Comparison of ENCODE assay signal across 21 cellular contexts in the genomic region with DNA sequence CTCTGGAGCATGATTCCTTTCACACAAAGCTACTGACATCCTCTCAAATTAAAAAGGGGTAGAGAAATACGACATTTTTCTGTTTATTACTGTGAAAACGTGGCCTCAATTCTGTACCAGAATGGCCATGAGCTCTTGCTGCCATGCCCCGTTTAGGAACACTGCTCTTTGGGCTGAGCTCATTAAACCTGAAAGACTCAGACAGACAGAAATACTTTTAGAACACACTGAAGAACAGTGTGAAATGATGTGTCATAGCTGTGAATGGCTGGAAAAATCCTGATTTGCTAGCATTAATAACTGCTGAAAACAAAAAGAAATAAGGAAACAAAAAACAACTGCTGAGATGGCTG. TPM values are rescaled to one million over a fixed set of nuclear protein-coding genes. Genes with fewer than 3 reads are reported as not detected.
DNase-seq lines count a peak whose midpoint lies in the region; ATAC-seq, FAIRE-seq and TF ChIP-seq lines count a peak whose summit lies in the region.
"Had no signal": no experiment of that assay in that cellular context is flagged by ENCODE, and none has a peak within 500 bp of the region (broad histone marks: within the 10 kb centered on the region; RNA-seq: fewer than 3 reads in every experiment).

No MANE protein-coding gene starts in this region.

- no peak overlapping the region for H3K23ac ChIP-seq in mesendoderm (ENCODE audit: low read length)

- H3K4me2 ChIP-seq in A549 (peak overlapping the region; percentile 74), Loucy (ENCODE audit: low read depth, low read length, poor library complexity, severe bottlenecking) (no peak overlapping the region), mesendoderm (ENCODE audit: low read length) (no peak overlapping the region)
- H3K4me2 ChIP-seq: BLaER1 treated with 17β-estradiol and CSF1 and Interleukin-3, amounts not matched to agents 10 nM and 100 nM had no signal

- H2BK120ac ChIP-seq in mesendoderm (ENCODE audit: low read depth, low read length), result no peak overlapping the region

- H3K4me1 ChIP-seq in A549, result peaks cover 7% of the 10 kb centered on the region
- H3K4me1 ChIP-seq in Loucy (ENCODE audit: insufficient read depth, low read length, poor library complexity, severe bottlenecking), result no peaks in the 10 kb centered on the region
- H3K4me1 ChIP-seq in mesendoderm (ENCODE audit: control insufficient read depth, low read depth, low read length), result no peaks in the 10 kb centered on the region
- H3K4me1 ChIP-seq: BLaER1 treated with 17β-estradiol and CSF1 and Interleukin-3, amounts not matched to agents 10 nM and 100 nM; Peyer's patch had no signal

- no peak overlapping the region for H4K8ac ChIP-seq in mesendoderm (ENCODE audit: low read depth, low read length)

- peak overlapping the region; percentile 85 for H2BK15ac ChIP-seq in mesendoderm (replicated peaks; ENCODE audit: low read depth)

- FAIRE-seq in A549 (lab: Jason Lieb, UNC), result no peak
- no peak for FAIRE-seq in bronchial epithelial cell (lab: Jason Lieb, UNC)
- FAIRE-seq: G401.6 had no signal

- ATAC-seq in A549 (peak; percentile 62 to 63), HG03521 (IDR thresholded peaks at IDR 0.05; ENCODE audit: unreplicated experiment) (no peak)
- ATAC-seq: Right ventricle myocardium inferior had no signal

- POLR2A ChIA-PET in A549 (lab: Yijun Ruan, JAX), result interaction anchor here (1.0 to 1.1 kb wide), 2 partner anchors 32 to 50 kb away, joined by 3 to 10 read pairs; partner anchors contain the start of genes FZD4 and TMEM135

- H3K79me2 ChIP-seq in Loucy (ENCODE audit: insufficient read depth, low read length) (no peaks in the 10 kb centered on the region), mesendoderm (ENCODE audit: control insufficient read depth, insufficient read depth, low read length) (no peaks in the 10 kb centered on the region)

- 14% methylated on average over 3 of the region's 3 CpGs for WGBS in A549 (ENCODE audit: missing lambda C conversion rate)
- WGBS in mesendoderm (ENCODE audit: extremely low coverage, insufficient coverage, low lambda C conversion rate), result no CpG with 5 or more reads among the region's 3 CpGs

- H3K56ac ChIP-seq in mesendoderm (ENCODE audit: low read length), result no peak overlapping the region

- H3K4me3 ChIP-seq in A549 (peak overlapping the region; percentile 38), Loucy (ENCODE audit: low read length, poor library complexity, severe bottlenecking) (no peak overlapping the region), bronchial epithelial cell (ENCODE audit: low read depth, low read length) (no peak overlapping the region), mesendoderm (ENCODE audit: low read length) (no peak overlapping the region)
- H3K4me3 ChIP-seq: BLaER1 treated with 17β-estradiol and CSF1 and Interleukin-3, amounts not matched to agents 10 nM and 100 nM; Peyer's patch had no signal

- TF ChIP-seq CTCF in A549 (IDR thresholded peaks at IDR 0.05) (no peak), Loucy (conservative IDR thresholded peaks at IDR 0.05; ENCODE audit: low read length) (no peak), bronchial epithelial cell (IDR thresholded peaks at IDR 0.05; ENCODE audit: insufficient read depth, low read length, severe bottlenecking) (no peak)

- no peak for TF ChIP-seq POLR2A in A549 (IDR thresholded peaks at IDR 0.05; ENCODE audit: low read length)

- no peak overlapping the region for H3K4ac ChIP-seq in mesendoderm (ENCODE audit: low read depth, low read length)

- no peaks in the 10 kb centered on the region for H3K9me2 ChIP-seq in Loucy (replicated peaks; ENCODE audit: low read depth, low read length)

- no peaks in the 10 kb centered on the region for H3K9me3 ChIP-seq in A549
- no peaks in the 10 kb centered on the region for H3K9me3 ChIP-seq in Loucy (ENCODE audit: insufficient read depth, low read depth, low read length)
- H3K9me3 ChIP-seq: BLaER1 treated with 17β-estradiol and CSF1 and Interleukin-3, amounts not matched to agents 10 nM and 100 nM; Peyer's patch had no signal

- no peak overlapping the region for H3K9ac ChIP-seq in Loucy (ENCODE audit: low read depth, low read length, poor library complexity, severe bottlenecking)
- H3K9ac ChIP-seq in mesendoderm (ENCODE audit: low read length), result no peak overlapping the region
- H3K9ac ChIP-seq: BLaER1 treated with 17β-estradiol and CSF1 and Interleukin-3, amounts not matched to agents 10 nM and 100 nM had no signal

- no peak for TF ChIP-seq RAD21 in A549 (conservative IDR thresholded peaks at IDR 0.05 in 1 of 2, IDR thresholded peaks at IDR 0.05 in 1 of 2)

- H3F3A ChIP-seq in Loucy (ENCODE audit: low read depth), result no peaks in the 10 kb centered on the region

- no peaks in the 10 kb centered on the region for H4K20me1 ChIP-seq in Loucy (ENCODE audit: insufficient read depth, low read length, poor library complexity, severe bottlenecking)
- H4K20me1 ChIP-seq: BLaER1 treated with 17β-estradiol and CSF1 and Interleukin-3, amounts not matched to agents 10 nM and 100 nM had no signal

- CTCF ChIA-PET in A549 (lab: Yijun Ruan, JAX), result interaction anchor here (0.7 to 1.3 kb wide), 3 partner anchors 10 to 66 kb away, joined by 3 read pairs; no protein-coding TSS in a partner anchor

- H3K27ac ChIP-seq in A549, result peak overlapping the region; percentile 40 to 63
- no peak overlapping the region for H3K27ac ChIP-seq in mesendoderm (ENCODE audit: low read depth, low read length)
- H3K27ac ChIP-seq: BLaER1 treated with 17β-estradiol and CSF1 and Interleukin-3, amounts not matched to agents 10 nM and 100 nM; Peyer's patch had no signal

- H3K27me3 ChIP-seq in Loucy (ENCODE audit: insufficient read depth, low read length, poor library complexity, severe bottlenecking) (no peaks in the 10 kb centered on the region), bronchial epithelial cell (ENCODE audit: control insufficient read depth, insufficient read depth, low read length) (no peaks in the 10 kb centered on the region), mesendoderm (ENCODE audit: insufficient read depth, low read length, poor library complexity) (no peaks in the 10 kb centered on the region)
- H3K27me3 ChIP-seq: BLaER1 treated with 17β-estradiol and CSF1 and Interleukin-3, amounts not matched to agents 10 nM and 100 nM; Peyer's patch had no signal

- no peak overlapping the region for H2BK5ac ChIP-seq in mesendoderm (ENCODE audit: low read length)

- no peak overlapping the region for H2AK5ac ChIP-seq in mesendoderm (ENCODE audit: low read length)

- H3K36me3 ChIP-seq in Loucy (ENCODE audit: insufficient read depth, low read length) (no peaks in the 10 kb centered on the region), bronchial epithelial cell (ENCODE audit: control insufficient read depth, insufficient read depth, low read length) (no peaks in the 10 kb centered on the region), mesendoderm (ENCODE audit: control insufficient read depth, insufficient read depth, low read length) (no peaks in the 10 kb centered on the region)
- H3K36me3 ChIP-seq: BLaER1 treated with 17β-estradiol and CSF1 and Interleukin-3, amounts not matched to agents 10 nM and 100 nM; Peyer's patch had no signal

- TF ChIP-seq EP300 in A549 (IDR thresholded peaks at IDR 0.05), result no peak

- no peak overlapping the region for H4K5ac ChIP-seq in mesendoderm (ENCODE audit: low read length)

- DNase-seq in A549 (ENCODE audit: low read depth in 1 of 2, low spot score in 1 of 2), result no peak
- DNase-seq in bronchial epithelial cell (ENCODE audit: low read depth), result peak; percentile 39
- DNase-seq in mesendoderm, result no peak
- DNase-seq in SW480 (ENCODE audit: low spot score), result no peak
- DNase-seq in HK-2 (ENCODE audit: unreplicated experiment), result no peak
- no peak for DNase-seq in C1 segment of cervical spinal cord (lab: John Stamatoyannopoulos, UW)
- DNase-seq: DMS 273 treated with DMSO at 0.1 percent for 48 hours, H9, IMR-90, Karpas-422, NCI-H1092 treated with DMSO at 0.1 percent for 48 hours, NCI-H146, NCI-H2029 treated with DMSO at 0.1 percent for 48 hours, NCI-H2171, NCI-H526, Peyer's patch had no signal

- H2AFZ ChIP-seq in Loucy (ENCODE audit: low read length), result peak overlapping the region; percentile 27; the same call in 1 of the 2 replicates

- no peak overlapping the region for H3K18ac ChIP-seq in mesendoderm (ENCODE audit: low read length)

- H3K79me1 ChIP-seq in mesendoderm (ENCODE audit: low read length), result no peaks in the 10 kb centered on the region

TF ChIP-seq in A549, 52 proteins besides CTCF, POLR2A, EP300 and RAD21 (continues in another document):
- TF ChIP-seq CBX8 (IDR thresholded peaks at IDR 0.05), result no peak
- no peak for TF ChIP-seq NFE2L2 (conservative IDR thresholded peaks at IDR 0.05; ENCODE audit: low read length)
- TF ChIP-seq SREBF2 (IDR thresholded peaks at IDR 0.05), result no peak
- no peak for TF ChIP-seq CEBPB (IDR thresholded peaks at IDR 0.05)
- no peak for TF ChIP-seq MAFK (IDR thresholded peaks at IDR 0.05; ENCODE audit: partially characterized antibody)
- no peak for TF ChIP-seq ZNF302 (CRISPR knock-in tag; IDR thresholded peaks at IDR 0.05)
- TF ChIP-seq KDM5A (IDR thresholded peaks at IDR 0.05), result no peak
- no peak for TF ChIP-seq ATOH8 (CRISPR knock-in tag; IDR thresholded peaks at IDR 0.05; ENCODE audit: low read depth)
- no peak for TF ChIP-seq KDM1A (IDR thresholded peaks at IDR 0.05; ENCODE audit: low read depth)
- no peak for TF ChIP-seq JUN (IDR thresholded peaks at IDR 0.05)

RNA-seq across cellular contexts. Expression of gene TMEM135, which starts 32.2 kb away (rescaled TPM):
- polyA plus RNA-seq in A549 (2011; rRNA removed) (17.7 and 18.4 TPM in 2 replicates), A549 (2017; fragmentation: RNase III; extraction: RNeasy Plus Mini Kit Qiagen cat#74134 plus additional on column Dnase treatment) (10.7 to 18.5 TPM (median 17.8 TPM) in 3 replicates)
- 5.4 and 7.2 TPM in 2 replicates for polyA plus RNA-seq in A549 (2012; cell fraction: cytosol; rRNA removed)
- polyA plus RNA-seq in A549 (2012; cell fraction: nucleus; rRNA removed), result 7.2 and 13.8 TPM in 2 replicates
- 12.8 and 20.2 TPM in 2 replicates for polyA minus RNA-seq in A549 (2011; rRNA and poly(A)+ RNA removed)
- total RNA-seq in bronchial epithelial cell, result 6.5 and 6.8 TPM in 2 replicates
- 24.1 TPM for polyA plus RNA-seq in mesendoderm (2013, experiment 1 of 2)
- 24.8 TPM for polyA plus RNA-seq in mesendoderm (2013, experiment 2 of 2)

RNA-seq across cellular contexts. Expression of gene FZD4, which starts 50.4 kb away (rescaled TPM):
- polyA plus RNA-seq in A549 (2011; rRNA removed) (0.90 and 1.3 TPM in 2 replicates), A549 (2017; fragmentation: RNase III; extraction: RNeasy Plus Mini Kit Qiagen cat#74134 plus additional on column Dnase treatment) (0.61 to 0.67 TPM (median 0.66 TPM) in 3 replicates)
- polyA plus RNA-seq in A549 (2012; cell fraction: cytosol; rRNA removed), result 0.41 and 0.60 TPM in 2 replicates
- 0.48 and 0.67 TPM in 2 replicates for polyA plus RNA-seq in A549 (2012; cell fraction: nucleus; rRNA removed)
- 1.0 and 1.7 TPM in 2 replicates for polyA minus RNA-seq in A549 (2011; rRNA and poly(A)+ RNA removed)
- 0.38 and 0.53 TPM in 2 replicates for total RNA-seq in bronchial epithelial cell
- 4.7 TPM for polyA plus RNA-seq in mesendoderm (2013, experiment 1 of 2)
- polyA plus RNA-seq in mesendoderm (2013, experiment 2 of 2), result 4.2 TPM
